8 cellular contexts compared by ENCODE assay signal in the genomic region with DNA sequence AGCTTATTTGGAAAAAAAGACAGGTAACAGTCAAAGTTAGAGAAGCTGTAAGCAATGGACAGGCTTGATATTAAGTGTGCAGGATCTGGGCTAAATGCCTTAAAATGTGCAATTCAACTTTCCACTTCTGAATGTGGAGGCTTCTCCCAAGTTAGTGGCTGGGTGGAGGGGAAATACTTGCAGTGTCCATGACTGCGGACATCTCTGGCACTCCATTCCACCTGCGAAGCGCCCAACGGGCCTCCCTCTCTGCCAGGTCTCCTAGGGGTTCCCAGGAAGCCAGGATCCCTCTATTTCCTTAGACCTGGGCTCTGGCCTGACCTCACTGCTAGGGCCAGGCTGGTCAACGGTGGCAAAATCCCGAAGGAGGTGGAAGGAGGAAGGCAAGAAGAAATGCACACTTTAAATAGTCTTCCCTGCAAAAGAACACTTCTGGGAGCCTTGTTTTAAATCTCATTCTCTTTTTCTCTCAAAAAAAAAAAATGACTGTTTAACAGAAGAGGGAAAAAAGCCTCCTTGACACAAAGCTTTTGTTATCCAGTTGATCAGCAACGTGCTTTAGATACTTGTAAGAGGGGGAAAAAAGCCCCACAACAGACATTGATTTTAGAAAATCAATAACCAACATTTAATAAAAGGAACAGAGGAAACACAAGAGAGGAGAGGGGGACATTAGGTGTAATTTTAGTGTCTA. TPM values are rescaled to one million over a fixed set of nuclear protein-coding genes. Genes with fewer than 3 reads are reported as not detected.
DNase-seq lines count a peak whose midpoint lies in the region; ATAC-seq and TF ChIP-seq lines count a peak whose summit lies in the region.

No MANE protein-coding gene starts in this region.

- H3K27me3 ChIP-seq in Peyer's patch: no peaks in the 10 kb centered on the region
- H3K27me3 ChIP-seq in esophagus squamous epithelium: peaks cover 0 to 93% (median 4%) of the 10 kb centered on the region in 4 donors
- H3K27me3 ChIP-seq in neuronal stem cell (ENCODE audit: control insufficient read depth in 3 of 3, insufficient read depth in 3 of 3, low read depth in 1 of 3, low read length in 3 of 3): no peaks in the 10 kb centered on the region

- no peak overlapping the region for H2BK120ac ChIP-seq in neuronal stem cell (ENCODE audit: low read depth, low read length)

- H3K4me1 ChIP-seq in Peyer's patch: peaks cover 0 to 9% (median 0%) of the 10 kb centered on the region in 4 donors
- peaks cover 3 to 39% (median 11%) of the 10 kb centered on the region in 3 donors for H3K4me1 ChIP-seq in esophagus squamous epithelium
- peaks cover 24 to 55% of the 10 kb centered on the region in 2 donors for H3K4me1 ChIP-seq in neuronal stem cell (ENCODE audit: control insufficient read depth in 2 of 2, insufficient read depth in 1 of 2, low read depth in 1 of 2, low read length in 2 of 2)

- H3K9me3 ChIP-seq in Peyer's patch: no peaks in the 10 kb centered on the region
- no peaks in the 10 kb centered on the region for H3K9me3 ChIP-seq in esophagus squamous epithelium
- no peaks in the 10 kb centered on the region for H3K9me3 ChIP-seq in neuronal stem cell (replicated peaks in 1 of 2; ENCODE audit: control insufficient read depth in 2 of 2, insufficient read depth in 1 of 2, low read depth in 1 of 2, low read length in 2 of 2)

- TF ChIP-seq POLR2A in Peyer's patch (IDR thresholded peaks at IDR 0.05) (no peak), esophagus squamous epithelium (IDR thresholded peaks at IDR 0.05) (no peak)

- DNase-seq in AG10803 (ENCODE audit: low read depth) (no peak), Peyer's patch (no peak), esophagus squamous epithelium (lab: John Stamatoyannopoulos, UW) (no peak), neuronal stem cell (ENCODE audit: low spot score) (no peak), T1000 (lab: John Stamatoyannopoulos, UW) (no peak), DMS153 (lab: John Stamatoyannopoulos, UW) (no peak)
- DNase-seq in stimulated activated naive CD4-positive, alpha-beta T cell treated with Interleukin-2 at 50 U/mL for 16 hours (lab: John Stamatoyannopoulos, UW): no peak

- no peak overlapping the region for H2BK12ac ChIP-seq in neuronal stem cell (ENCODE audit: low read length)

- no peak overlapping the region for H2BK5ac ChIP-seq in neuronal stem cell (ENCODE audit: low read length)

- no peak overlapping the region for H3K18ac ChIP-seq in neuronal stem cell (ENCODE audit: low read length)

- H3K36me3 ChIP-seq in Peyer's patch (no peaks in the 10 kb centered on the region), esophagus squamous epithelium (no peaks in the 10 kb centered on the region), neuronal stem cell (replicated peaks in 1 of 2; ENCODE audit: control insufficient read depth in 2 of 2, insufficient read depth in 2 of 2, low read length in 2 of 2) (peaks cover 0 to 35% of the 10 kb centered on the region in 2 donors)

- no peak overlapping the region for H4K8ac ChIP-seq in neuronal stem cell (ENCODE audit: low read depth, low read length)

- H3K9ac ChIP-seq in neuronal stem cell (ENCODE audit: low read depth, low read length, poor library complexity): peak overlapping the region; percentile 46

- peak overlapping the region; percentile 20 for H3K4me2 ChIP-seq in neuronal stem cell (ENCODE audit: insufficient read depth, low read length, poor library complexity, severe bottlenecking)

- H2AFZ ChIP-seq in neuronal stem cell (ENCODE audit: low read length): no peak overlapping the region

- no peak overlapping the region for H2BK15ac ChIP-seq in neuronal stem cell (ENCODE audit: low read length)

- no peak for TF ChIP-seq CTCF in AG10803 (conservative IDR thresholded peaks at IDR 0.05; ENCODE audit: low read length)
- no peak for TF ChIP-seq CTCF in Peyer's patch (IDR thresholded peaks at IDR 0.05)
- no peak for TF ChIP-seq CTCF in esophagus squamous epithelium (IDR thresholded peaks at IDR 0.05)

- intact Hi-C loops in esophagus squamous epithelium (cut with DNase I): no loop called here

- H3K79me1 ChIP-seq in neuronal stem cell (ENCODE audit: low read depth, low read length): no peaks in the 10 kb centered on the region

- H3K4me3 ChIP-seq in AG10803 (ENCODE audit: low read length) (peak overlapping the region; percentile 85), Peyer's patch (peak overlapping the region; percentile 58 to 68 (median 62)), esophagus squamous epithelium (peak overlapping the region; percentile 47 to 88 (median 64)), neuronal stem cell (ENCODE audit: low read length in 2 of 2) (peak overlapping the region; percentile 19 to 79)

- no peak for ATAC-seq in GM21515 (IDR thresholded peaks at IDR 0.05; ENCODE audit: unreplicated experiment)

- peak overlapping the region; percentile 41 for H2AK5ac ChIP-seq in neuronal stem cell (ENCODE audit: low read depth, low read length)

- H3K23ac ChIP-seq in neuronal stem cell (ENCODE audit: low read depth, low read length, poor library complexity): no peak overlapping the region

- no peak overlapping the region for H4K91ac ChIP-seq in neuronal stem cell (ENCODE audit: low read depth, low read length, poor library complexity)

- 30 to 48% methylated on average over 7 of the region's 7 CpGs for WGBS in esophagus squamous epithelium, 2 donors
- WGBS in neuronal stem cell (ENCODE audit: extremely low coverage in 2 of 2, insufficient read length in 2 of 2, insufficient replicate concordance in 1 of 2), 2 donors: no CpG with 5 or more reads among the region's 7 CpGs

- H3K4ac ChIP-seq in neuronal stem cell (ENCODE audit: low read length): no peak overlapping the region

- H3K14ac ChIP-seq in neuronal stem cell (ENCODE audit: low read length): no peak overlapping the region

- peak overlapping the region; percentile 82 to 93 (median 87) for H3K27ac ChIP-seq in Peyer's patch
- peak overlapping the region; percentile 86 to 98 (median 95) for H3K27ac ChIP-seq in esophagus squamous epithelium
- no peak overlapping the region for H3K27ac ChIP-seq in neuronal stem cell (replicated peaks; ENCODE audit: low read length)

RNA-seq across cellular contexts. Expression of gene ZEB2, which starts 5.0 kb away (rescaled TPM):
- 100 to 1,000 TPM in 1 of 4 donors, 10 to 100 TPM in 3; 12.4 to 149 (median 29.9) TPM for total RNA-seq in Peyer's patch
- total RNA-seq in esophagus squamous epithelium: 10 to 100 TPM in 2 of 4 donors, 1 to 10 TPM in 2; 3.1 to 56.5 (median 15.7) TPM
- polyA plus RNA-seq in neuronal stem cell (2013, experiment 1 of 2): 18.6 TPM
- 19.1 TPM for polyA plus RNA-seq in neuronal stem cell (2013, experiment 2 of 2)
